1 cellular context compared by ENCODE assay signal in genomic region chr10:87237244-87237643, GRCh38. TPM values are rescaled to one million over a fixed set of nuclear protein-coding genes. Genes with fewer than 3 reads are reported as not detected.
"Had no signal": no experiment of that assay in that cellular context is flagged by ENCODE, and none has a peak within 500 bp of the region (broad histone marks: within the 10 kb centered on the region; RNA-seq: fewer than 3 reads in every experiment).

No MANE protein-coding gene starts in this region.

RNA-seq across cellular contexts. Expression of gene NUTM2A, which starts 12.0 kb away (rescaled TPM):
- total RNA-seq: activated CD4-positive, alpha-beta T cell treated with anti-CD3 and anti-CD28 coated beads, Interleukin-2, amount 10 ng/mL, durations not matched to agents 24 days and 14 days had no signal
